ENCODE assay signal across 7 cellular contexts in genomic region chr16:58053682-58054005, GRCh38. TPM values are rescaled to one million over a fixed set of nuclear protein-coding genes. Genes with fewer than 3 reads are reported as not detected.
"Had no signal": no experiment of that assay in that cellular context is flagged by ENCODE, and none has a peak within 500 bp of the region (broad histone marks: within the 10 kb centered on the region; RNA-seq: fewer than 3 reads in every experiment).

No MANE protein-coding gene starts in this region.

- DNase-seq: GM23248, GOT3, HFFc6, KG1 had no signal

- H3K9ac ChIP-seq: GM23248 had no signal

- H3K27ac ChIP-seq: GM23248 had no signal

- H3K4me3 ChIP-seq: GM23248, HAP-1 had no signal

- H3K36me3 ChIP-seq: HAP-1 had no signal

- H3K9me3 ChIP-seq: HAP-1 had no signal

- ATAC-seq: HCT116 had no signal

- H2AFZ ChIP-seq: GM23248 had no signal

- H3K4me1 ChIP-seq: HAP-1 had no signal

RNA-seq across cellular contexts. Expression of gene MMP15, which starts 28.1 kb away (rescaled TPM):
- polyA plus RNA-seq: IgD-negative memory B cell had no signal
